11 cellular contexts compared by ENCODE assay signal in genomic region chr14:32709072-32709471, GRCh38.
DNase-seq lines count a peak whose midpoint lies in the region; ATAC-seq, FAIRE-seq and TF ChIP-seq lines count a peak whose summit lies in the region.
"Had no signal": no experiment of that assay in that cellular context is flagged by ENCODE, and none has a peak within 500 bp of the region (broad histone marks: within the 10 kb centered on the region; RNA-seq: fewer than 3 reads in every experiment).

No MANE protein-coding gene starts in this region.

- TF ChIP-seq EP300 in sigmoid colon (IDR thresholded peaks at IDR 0.05) = peak in 1 of 4 donors; percentile 46

- no peaks in the 10 kb centered on the region for H3K4me1 ChIP-seq in body of pancreas
- H3K4me1 ChIP-seq in left ventricle myocardium inferior = peaks cover 38% of the 10 kb centered on the region
- peaks cover 0 to 51% (median 33%) of the 10 kb centered on the region in 4 donors for H3K4me1 ChIP-seq in sigmoid colon
- H3K4me1 ChIP-seq in upper lobe of right lung = no peaks in the 10 kb centered on the region
- H3K4me1 ChIP-seq in small intestine (ENCODE audit: control insufficient read depth in 2 of 2, insufficient read depth in 1 of 2, low read depth in 1 of 2, low read length in 1 of 2) = no peaks in the 10 kb centered on the region

- H3K27me3 ChIP-seq in body of pancreas (no peaks in the 10 kb centered on the region), left ventricle myocardium inferior (ENCODE audit: low read depth) (no peaks in the 10 kb centered on the region), sigmoid colon (no peaks in the 10 kb centered on the region), upper lobe of right lung (no peaks in the 10 kb centered on the region), small intestine (ENCODE audit: control insufficient read depth in 2 of 2, insufficient read depth in 2 of 2, low read length in 2 of 2) (no peaks in the 10 kb centered on the region)

- intact Hi-C loops in body of pancreas (cut with DNase I) (loop anchor here (10.0 kb wide), 1 partner anchor 1086 kb away; no protein-coding TSS in a partner anchor), left ventricle myocardium inferior (cut with micrococcal nuclease) (no loop called here), sigmoid colon (cut with DNase I) (loop anchor here (5.0 to 10.0 kb wide), 2 partner anchors 746 to 1243 kb away; partner anchors contain the start of gene EGLN3), upper lobe of right lung (cut with DNase I) (no loop called here)

- WGBS in body of pancreas, 2 donors = 27 to 34% methylated on average over 3 of the region's 3 CpGs
- 56 to 58% methylated on average over 3 of the region's 3 CpGs for WGBS in sigmoid colon, 2 donors
- 43 to 58% (median 53%) methylated on average over 3 of the region's 3 CpGs for WGBS in small intestine, 3 donors

- H3K27ac ChIP-seq in body of pancreas = no peak overlapping the region
- peak overlapping the region; percentile 59 for H3K27ac ChIP-seq in left ventricle myocardium inferior (replicated peaks)
- peak overlapping the region; percentile 67 to 82 (median 78) for H3K27ac ChIP-seq in sigmoid colon
- H3K27ac ChIP-seq in upper lobe of right lung = no peak overlapping the region
- H3K27ac ChIP-seq in small intestine (ENCODE audit: low read depth in 1 of 2, low read length in 1 of 2) = peak overlapping the region in 1 of 2 donors; percentile 54

- no peak for TF ChIP-seq POLR2A in body of pancreas (IDR thresholded peaks at IDR 0.05)
- no peak for TF ChIP-seq POLR2A in sigmoid colon (IDR thresholded peaks at IDR 0.05)

- TF ChIP-seq CTCF in body of pancreas (IDR thresholded peaks at IDR 0.05) (no peak), left ventricle myocardium inferior (IDR thresholded peaks at IDR 0.05; ENCODE audit: borderline replicate concordance) (no peak), sigmoid colon (IDR thresholded peaks at IDR 0.05) (no peak), upper lobe of right lung (IDR thresholded peaks at IDR 0.05) (no peak)

- H3K9me3 ChIP-seq in body of pancreas (no peaks in the 10 kb centered on the region), left ventricle myocardium inferior (replicated peaks) (no peaks in the 10 kb centered on the region), sigmoid colon (no peaks in the 10 kb centered on the region), upper lobe of right lung (no peaks in the 10 kb centered on the region), small intestine (ENCODE audit: control insufficient read depth, low read depth) (no peaks in the 10 kb centered on the region)

- H3K4me3 ChIP-seq in body of pancreas (no peak overlapping the region), left ventricle myocardium inferior (no peak overlapping the region), sigmoid colon (no peak overlapping the region), upper lobe of right lung (no peak overlapping the region), small intestine (ENCODE audit: low read depth in 1 of 2, low read length in 2 of 2) (no peak overlapping the region)

- H3K36me3 ChIP-seq in body of pancreas (replicated peaks in 1 of 2; ENCODE audit: insufficient read depth in 1 of 2, low read depth in 2 of 2) (no peaks in the 10 kb centered on the region), left ventricle myocardium inferior (no peaks in the 10 kb centered on the region), sigmoid colon (no peaks in the 10 kb centered on the region), upper lobe of right lung (no peaks in the 10 kb centered on the region), small intestine (ENCODE audit: control insufficient read depth in 2 of 2, insufficient read depth in 2 of 2, low read length in 2 of 2) (no peaks in the 10 kb centered on the region)

- ATAC-seq in body of pancreas (peak; percentile 30), GM19023 (IDR thresholded peaks at IDR 0.05; ENCODE audit: unreplicated experiment) (no peak), upper lobe of right lung (no peak)

- FAIRE-seq in small intestine (lab: Jason Lieb, UNC) = no peak

- DNase-seq in COLO829 (ENCODE audit: low spot score) (peak; percentile 66), body of pancreas (peak in 1 of 4 donors; percentile 8), left ventricle myocardium inferior (no peak), sigmoid colon (peak; percentile 70), germinal center (ENCODE audit: low spot score) (no peak), upper lobe of right lung (no peak), small intestine (no peak)
- DNase-seq: activated naive CD4-positive, alpha-beta T cell treated with anti-CD3 and anti-CD28 coated beads for 36 hours; NCI-H2171 treated with DMSO at 0.1 percent for 48 hours; T-helper 2 cell had no signal

Comparison
In these comparisons a context has a peak if more than half of its experiments do, and no peak if none do; other contexts are left out.
1. DNase-seq: peak in COLO829 (single experiment) and sigmoid colon (single experiment); none in left ventricle myocardium inferior (single experiment), germinal center (single experiment), upper lobe of right lung (single experiment) and small intestine (single experiment).
2. H3K27ac ChIP-seq: peak in left ventricle myocardium inferior (single experiment) and sigmoid colon (4 of 4); none in body of pancreas (0 of 4) and upper lobe of right lung (single experiment).
3. intact Hi-C loops: an anchor here in body of pancreas (10.0 kb wide) and sigmoid colon (5.0 to 10.0 kb wide); none called in left ventricle myocardium inferior and upper lobe of right lung.